Comparison of ENCODE assay signal across 11 cellular contexts in genomic region chr1:147762233-147763024, GRCh38. TPM values are rescaled to one million over a fixed set of nuclear protein-coding genes. Genes with fewer than 3 reads are reported as not detected.
DNase-seq lines count a peak whose midpoint lies in the region; ATAC-seq, FAIRE-seq and TF ChIP-seq lines count a peak whose summit lies in the region.
"Had no signal": no experiment of that assay in that cellular context is flagged by ENCODE, and none has a peak within 500 bp of the region (broad histone marks: within the 10 kb centered on the region; RNA-seq: fewer than 3 reads in every experiment).

No MANE protein-coding gene starts in this region.

- peak; percentile 88 for ATAC-seq in activated naive CD8-positive, alpha-beta T cell treated with anti-CD3 and anti-CD28 coated beads, Interleukin-2, amount 10 ng/mL, durations not matched to agents 7 days and 5 days (ENCODE audit: low read depth)
- no peak for ATAC-seq in HG02798 (IDR thresholded peaks at IDR 0.05; ENCODE audit: poor library complexity, unreplicated experiment)

- H3K4me3 Mint-ChIP-seq in activated naive CD8-positive, alpha-beta T cell treated with anti-CD3 and anti-CD28 coated beads, Interleukin-2, amount 10 ng/mL, durations not matched to agents 7 days and 5 days = peak overlapping the region; percentile 45
- H3K4me3 Mint-ChIP-seq in neural progenitor cell = no peak overlapping the region

- BruUV-seq in A673 (replicated peaks; lab: Mats Ljungman, UMichigan) = no TSS peak

- H3K4me1 Mint-ChIP-seq in activated naive CD8-positive, alpha-beta T cell treated with anti-CD3 and anti-CD28 coated beads, Interleukin-2, amount 10 ng/mL, durations not matched to agents 7 days and 5 days = peaks cover 23% of the 10 kb centered on the region
- H3K4me1 Mint-ChIP-seq in neural progenitor cell = peaks cover 8% of the 10 kb centered on the region

- H3K27ac Mint-ChIP-seq in activated naive CD8-positive, alpha-beta T cell treated with anti-CD3 and anti-CD28 coated beads, Interleukin-2, amount 10 ng/mL, durations not matched to agents 7 days and 5 days = peak overlapping the region; percentile 79
- no peak overlapping the region for H3K27ac Mint-ChIP-seq in neural progenitor cell

- FAIRE-seq in GM18507 (lab: Jason Lieb, UNC) = peak; percentile 42
- FAIRE-seq: frontal cortex had no signal

- POLR2A ChIA-PET in A673 (lab: Charles Lee; ENCODE audit: low non-redundant PET) = no interaction called here
- POLR2A ChIA-PET in activated naive CD8-positive, alpha-beta T cell treated with anti-CD3 and anti-CD28 coated beads, Interleukin-2, amount 10 ng/mL, durations not matched to agents 7 days and 5 days (lab: Charles Lee) = no interaction called here

- peaks cover 2% of the 10 kb centered on the region for H3K36me3 Mint-ChIP-seq in activated naive CD8-positive, alpha-beta T cell treated with anti-CD3 and anti-CD28 coated beads, Interleukin-2, amount 10 ng/mL, durations not matched to agents 7 days and 5 days
- H3K36me3 Mint-ChIP-seq in neural progenitor cell = no peaks in the 10 kb centered on the region

- TF ChIP-seq CTCF in A673 (conservative IDR thresholded peaks at IDR 0.05; ENCODE audit: low read depth, low read length) (no peak), neural progenitor cell (IDR thresholded peaks at IDR 0.05) (no peak)

- H3K9me3 Mint-ChIP-seq in activated naive CD8-positive, alpha-beta T cell treated with anti-CD3 and anti-CD28 coated beads, Interleukin-2, amount 10 ng/mL, durations not matched to agents 7 days and 5 days = no peaks in the 10 kb centered on the region
- H3K9me3 Mint-ChIP-seq in neural progenitor cell = no peaks in the 10 kb centered on the region

- H2AFZ ChIP-seq in neural progenitor cell (replicated peaks) = no peak overlapping the region

- H3K27me3 Mint-ChIP-seq in activated naive CD8-positive, alpha-beta T cell treated with anti-CD3 and anti-CD28 coated beads, Interleukin-2, amount 10 ng/mL, durations not matched to agents 7 days and 5 days = peaks cover 5% of the 10 kb centered on the region
- H3K27me3 Mint-ChIP-seq in neural progenitor cell (ENCODE audit: insufficient read depth, low read depth) = peaks cover 9% of the 10 kb centered on the region

- H3F3A ChIP-seq in neural progenitor cell (ENCODE audit: low read depth) = no peaks in the 10 kb centered on the region

- H3K27ac ChIP-seq in A673 (ENCODE audit: low read depth, low read length, poor library complexity, severe bottlenecking) = no peak overlapping the region
- no peak overlapping the region for H3K27ac ChIP-seq in neural progenitor cell
- H3K27ac ChIP-seq: KMS-11, SK-N-MC had no signal

- intact Hi-C loops in A673 (cut with micrococcal nuclease; ENCODE audit: unreplicated experiment) = loop anchor here (10.0 kb wide), 1 partner anchor 58 kb away; no protein-coding TSS in a partner anchor

- in situ Hi-C loops in KBM-7 (cut with MboI; ENCODE audit: low pct_unique_long_range_greater_than_20kb, low sequenced_read_pairs) = no loop called here

- H3K9me3 ChIP-seq in A673 (ENCODE audit: low read depth, low read length, poor library complexity, severe bottlenecking) (no peaks in the 10 kb centered on the region), neural progenitor cell (ENCODE audit: low read depth) (no peaks in the 10 kb centered on the region)

- H3K79me2 ChIP-seq in neural progenitor cell (ENCODE audit: low read depth) = no peaks in the 10 kb centered on the region

- H3K36me3 ChIP-seq in A673 (ENCODE audit: insufficient read depth, low read length, poor library complexity, severe bottlenecking) = no peaks in the 10 kb centered on the region
- no peaks in the 10 kb centered on the region for H3K36me3 ChIP-seq in neural progenitor cell

- CTCF ChIA-PET in A673 (lab: Charles Lee) = no interaction called here

- H3K4me2 ChIP-seq in neural progenitor cell = no peak overlapping the region
- H3K4me2 ChIP-seq: KMS-11 had no signal

- H3K4me1 ChIP-seq in A673 (ENCODE audit: insufficient read depth, low read length, poor library complexity, severe bottlenecking) (no peaks in the 10 kb centered on the region), neural progenitor cell (no peaks in the 10 kb centered on the region)

- H3K27me3 ChIP-seq in A673 (replicated peaks; ENCODE audit: insufficient read depth, low read depth, low read length, poor library complexity) = no peaks in the 10 kb centered on the region
- no peaks in the 10 kb centered on the region for H3K27me3 ChIP-seq in neural progenitor cell

- H3K9ac ChIP-seq in neural progenitor cell = no peak overlapping the region
- H3K9ac ChIP-seq: KMS-11 had no signal

- peak; percentile 25 for DNase-seq in A673 (ENCODE audit: low spot score)
- DNase-seq in GM18507 (ENCODE audit: extremely low spot score, insufficient read length, low read depth) = no peak
- no peak for DNase-seq in activated naive CD8-positive, alpha-beta T cell treated with anti-CD3 and anti-CD28 coated beads, Interleukin-2, amount 10 ng/mL, durations not matched to agents 7 days and 5 days
- peak; percentile 30 for DNase-seq in kidney tubule cell (ENCODE audit: low spot score)
- no peak for DNase-seq in KBM-7
- DNase-seq in DMS114 treated with DMSO at 0.1 percent for 48 hours (lab: John Stamatoyannopoulos, UW; ENCODE audit: unreplicated experiment) = no peak
- no peak for DNase-seq in neural progenitor cell (ENCODE audit: low spot score)

- H4K20me1 ChIP-seq in neural progenitor cell (ENCODE audit: low read depth) = no peaks in the 10 kb centered on the region

- H3K4me3 ChIP-seq in A673 (ENCODE audit: low read depth, low read length, poor library complexity, severe bottlenecking) (no peak overlapping the region), neural progenitor cell (no peak overlapping the region)
- H3K4me3 ChIP-seq: SK-N-MC had no signal

RNA-seq across cellular contexts. Expression of gene GJA5, which starts 2.0 kb away (rescaled TPM):
- 0.28 TPM in 1 of 2 replicates, not detected in the other for total RNA-seq in A673 (2021)
- total RNA-seq in activated naive CD8-positive, alpha-beta T cell treated with anti-CD3 and anti-CD28 coated beads, Interleukin-2, amount 10 ng/mL, durations not matched to agents 7 days and 5 days = not detected
- 0.11 and 0.12 TPM in 2 replicates for total RNA-seq in neural progenitor cell (ENCODE audit: low replicate concordance)

Comparison
In these comparisons a context has a peak if more than half of its experiments do, and no peak if none do; other contexts are left out.
1. DNase-seq: peak in A673 (single experiment) and kidney tubule cell (single experiment); none in GM18507 (single experiment), activated naive CD8-positive, alpha-beta T cell treated with anti-CD3 and anti-CD28 coated beads, Interleukin-2, amount 10 ng/mL, durations not matched to agents 7 days and 5 days (single experiment), KBM-7 (single experiment), DMS114 treated with DMSO at 0.1 percent for 48 hours (single experiment) and neural progenitor cell (single experiment).